8 cellular contexts compared by ENCODE assay signal in the genomic region with DNA sequence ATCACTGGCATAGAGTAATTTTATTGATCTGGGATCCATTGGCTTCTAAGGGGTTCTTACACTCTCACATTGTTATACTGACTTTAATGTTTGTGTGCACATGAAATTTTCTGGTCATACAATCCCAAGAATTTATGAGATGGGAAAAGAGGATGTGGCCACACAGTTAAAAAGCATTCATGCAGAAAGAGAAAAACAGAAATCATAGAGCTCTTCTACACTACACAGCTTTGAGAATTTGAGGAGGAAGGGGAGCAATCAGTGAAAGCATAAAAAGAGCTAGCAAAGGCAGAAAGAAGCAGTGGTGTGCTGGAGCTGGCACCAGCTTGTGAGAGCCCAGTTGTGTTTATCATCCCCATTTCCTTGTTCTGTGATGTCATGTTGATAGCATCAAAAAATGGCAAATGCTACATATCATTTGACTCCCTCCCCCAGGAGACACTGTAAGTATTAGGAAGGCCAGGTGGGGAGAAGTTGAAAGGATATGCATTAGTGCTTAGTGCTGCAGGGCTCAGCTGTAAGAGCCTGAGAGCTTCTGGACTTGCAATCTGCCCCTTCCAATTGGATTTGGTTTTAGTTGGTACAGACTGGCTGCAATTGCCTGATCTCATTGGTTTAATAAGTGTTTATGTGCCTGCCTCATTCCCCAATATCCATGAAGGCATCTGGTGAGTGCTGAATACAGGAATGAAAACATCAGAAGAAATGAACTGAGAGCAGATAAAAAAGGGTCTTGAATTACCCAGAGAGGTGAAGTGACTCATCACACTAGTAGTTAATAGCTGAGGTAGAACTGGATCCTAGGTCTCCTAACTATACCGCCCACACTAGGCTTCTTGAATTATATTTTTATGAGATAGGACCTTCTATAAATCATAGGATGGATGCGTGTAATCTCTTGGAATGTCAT. TPM values are rescaled to one million over a fixed set of nuclear protein-coding genes. Genes with fewer than 3 reads are reported as not detected.
A peak's percentile ranks its signal among the peaks of the same experiment; 100 is the strongest.
DNase-seq lines count a peak whose midpoint lies in the region; ATAC-seq and TF ChIP-seq lines count a peak whose summit lies in the region.

No MANE protein-coding gene starts in this region.

- peaks cover 23% of the 10 kb centered on the region for H3K4me1 ChIP-seq in BE2C

- ATAC-seq in GM21786 (IDR thresholded peaks at IDR 0.05; ENCODE audit: unreplicated experiment): no peak
- no peak for ATAC-seq in HG02884 (IDR thresholded peaks at IDR 0.05; ENCODE audit: unreplicated experiment)

- H3K36me3 ChIP-seq in BE2C (peaks cover 28% of the 10 kb centered on the region), WERI-Rb-1 (peaks cover under 1% of the 10 kb centered on the region; the same call in 1 of the 2 replicates), H7 (replicated peaks; ENCODE audit: control insufficient read depth, insufficient read depth, low read length) (no peaks in the 10 kb centered on the region)

- no peak overlapping the region for H3K4me3 ChIP-seq in BE2C (ENCODE audit: low read depth, low read length)
- no peak overlapping the region for H3K4me3 ChIP-seq in HFF-Myc (replicated peaks; ENCODE audit: low read depth, low read length)
- H3K4me3 ChIP-seq in WERI-Rb-1 (ENCODE audit: low read depth, low read length): no peak overlapping the region
- no peak overlapping the region for H3K4me3 ChIP-seq in H7 (ENCODE audit: insufficient read depth, low read depth, low read length)

- no peak overlapping the region for H3K27ac ChIP-seq in WERI-Rb-1

- H3K27me3 ChIP-seq in BE2C (no peaks in the 10 kb centered on the region), WERI-Rb-1 (ENCODE audit: insufficient read depth, low read depth, severe bottlenecking) (no peaks in the 10 kb centered on the region), H7 (ENCODE audit: control insufficient read depth, insufficient read depth, low read length) (no peaks in the 10 kb centered on the region)

- DNase-seq in BE2C (peak; percentile 65), HFF-Myc (ENCODE audit: extremely low read depth, low read depth) (peak; percentile 54), WERI-Rb-1 (peak; percentile 16), lung microvascular endothelial cell (ENCODE audit: low read depth in 2 of 2) (peak; percentile 40 to 58), H7 (no peak), globus pallidus (ENCODE audit: low spot score) (no peak)

- no peak for TF ChIP-seq CTCF in BE2C (IDR thresholded peaks at IDR 0.05; ENCODE audit: low read depth, low read length)
- no peak for TF ChIP-seq CTCF in HFF-Myc (IDR thresholded peaks at IDR 0.05; ENCODE audit: low read depth, low read length, missing control alignments)
- TF ChIP-seq CTCF in WERI-Rb-1 (IDR thresholded peaks at IDR 0.05; ENCODE audit: low read depth, low read length): no peak

- H3K9me3 ChIP-seq in BE2C: no peaks in the 10 kb centered on the region
- H3K9me3 ChIP-seq in WERI-Rb-1 (ENCODE audit: severe bottlenecking): no peaks in the 10 kb centered on the region

RNA-seq across cellular contexts. Expression of gene RHOBTB3, which starts 30.9 kb away (rescaled TPM):
- polyA plus RNA-seq in BE2C (2012; ENCODE audit: insufficient read depth, insufficient read length, low read depth): 119 TPM
- total RNA-seq in lung microvascular endothelial cell: 25.2 and 40.5 TPM in 2 replicates
- 23.0 and 45.6 TPM in 2 replicates for total RNA-seq in H7 (2014; rRNA removed; shearing (Covaris generic))

Comparison
In these comparisons a context has a peak if more than half of its experiments do, and no peak if none do; other contexts are left out.
1. DNase-seq: peak in BE2C (single experiment), HFF-Myc (single experiment), WERI-Rb-1 (single experiment) and lung microvascular endothelial cell (2 of 2); none in H7 (single experiment) and globus pallidus (single experiment).